In the genomic region with DNA sequence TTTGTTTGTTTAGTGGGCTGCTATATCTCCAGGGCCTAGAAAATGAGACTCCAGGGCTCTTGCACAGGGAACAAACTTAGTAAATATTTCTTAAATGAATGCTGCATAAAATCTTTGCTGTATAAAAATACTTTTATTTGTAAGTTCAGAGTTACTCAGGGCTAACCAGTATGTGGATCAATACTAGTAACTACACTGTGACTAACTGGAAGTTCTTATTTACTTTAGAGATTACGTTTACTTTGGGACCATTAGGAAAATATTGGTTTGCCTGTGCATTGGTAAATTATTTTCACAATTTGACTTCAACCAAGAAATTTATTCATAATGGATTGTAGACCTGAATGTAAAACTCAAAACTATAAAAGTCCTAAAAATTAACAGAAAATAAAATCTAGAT, we compare ENCODE assay signal across 8 cellular contexts.
"Had no signal": no experiment of that assay in that cellular context is flagged by ENCODE, and none has a peak within 500 bp of the region (broad histone marks: within the 10 kb centered on the region; RNA-seq: fewer than 3 reads in every experiment).

No MANE protein-coding gene starts in this region.

- H3K4me3 ChIP-seq: GM12878 had no signal

- FAIRE-seq: G401.6, GM12878, GM12891, GM12892, GM18507, GM19239 had no signal

- ATAC-seq: GM12878 had no signal

- DNase-seq: GDM1, GF-D8 had no signal
